31 cellular contexts compared by ENCODE assay signal in the genomic region with DNA sequence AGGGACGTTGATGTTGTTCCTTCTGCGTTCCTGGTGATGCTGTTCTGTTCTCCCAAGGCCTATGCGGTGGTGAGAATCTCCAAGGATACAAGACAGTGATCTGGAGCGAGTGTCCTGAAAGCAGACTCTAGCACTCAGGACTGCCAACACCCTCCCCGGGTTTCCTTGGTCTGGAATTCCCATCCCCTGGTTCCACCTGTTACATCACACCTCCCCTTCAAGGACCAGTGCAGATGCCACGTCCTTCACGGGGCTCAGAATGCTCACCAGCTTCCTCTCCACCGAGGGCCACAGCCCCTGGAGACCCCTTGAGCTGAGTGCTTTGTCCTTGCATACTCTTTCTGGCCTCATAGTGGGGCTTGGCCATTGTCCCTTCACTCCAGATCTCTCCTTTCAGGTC. TPM values are rescaled to one million over a fixed set of nuclear protein-coding genes. Genes with fewer than 3 reads are reported as not detected.
"Had no signal": no experiment of that assay in that cellular context is flagged by ENCODE, and none has a peak within 500 bp of the region (broad histone marks: within the 10 kb centered on the region; RNA-seq: fewer than 3 reads in every experiment).

No MANE protein-coding gene starts in this region.

- H3K4me3 Mint-ChIP-seq: activated CD4-positive, alpha-beta memory T cell treated with anti-CD3 and anti-CD28 coated beads for 36 hours; activated CD4-positive, alpha-beta T cell treated with anti-CD3 and anti-CD28 coated beads, Interleukin-2, amount 10 ng/mL, durations not matched to agents 7 days and 5 days; activated naive CD4-positive, alpha-beta T cell treated with anti-CD3 and anti-CD28 coated beads, Interleukin-2, amount 10 ng/mL, durations not matched to agents 7 days and 5 days; activated naive CD8-positive, alpha-beta T cell treated with anti-CD3 and anti-CD28 coated beads for 36 hours; activated T-helper 17 cell treated with anti-CD3 and anti-CD28 coated beads, Interleukin-2, amount 50 U/mL, for 72 hours had no signal

- H3K27ac Mint-ChIP-seq: activated CD4-positive, alpha-beta memory T cell treated with anti-CD3 and anti-CD28 coated beads for 36 hours; activated CD4-positive, alpha-beta T cell treated with anti-CD3 and anti-CD28 coated beads, Interleukin-2, amount 10 ng/mL, durations not matched to agents 7 days and 5 days; activated naive CD4-positive, alpha-beta T cell treated with anti-CD3 and anti-CD28 coated beads, Interleukin-2, amount 10 ng/mL, durations not matched to agents 7 days and 5 days; activated naive CD8-positive, alpha-beta T cell treated with anti-CD3 and anti-CD28 coated beads for 36 hours; activated T-helper 17 cell treated with anti-CD3 and anti-CD28 coated beads, Interleukin-2, amount 50 U/mL, for 72 hours had no signal

- H3K4me1 Mint-ChIP-seq: activated CD4-positive, alpha-beta T cell treated with anti-CD3 and anti-CD28 coated beads, Interleukin-2, amount 10 ng/mL, durations not matched to agents 7 days and 5 days; activated naive CD4-positive, alpha-beta T cell treated with anti-CD3 and anti-CD28 coated beads, Interleukin-2, amount 10 ng/mL, durations not matched to agents 7 days and 5 days; activated naive CD8-positive, alpha-beta T cell treated with anti-CD3 and anti-CD28 coated beads for 36 hours; activated T-helper 17 cell treated with anti-CD3 and anti-CD28 coated beads, Interleukin-2, amount 50 U/mL, for 72 hours had no signal

- H3K27me3 Mint-ChIP-seq: activated CD4-positive, alpha-beta memory T cell treated with anti-CD3 and anti-CD28 coated beads for 36 hours had no signal

- H3K4me3 ChIP-seq: SJCRH30 had no signal

- H3K9ac ChIP-seq: KMS-11, SK-N-SH had no signal

- H3K36me3 ChIP-seq: SJCRH30 had no signal

- H3K4me2 ChIP-seq: KMS-11, SK-N-SH had no signal

- ATAC-seq: activated T-helper 17 cell treated with anti-CD3 and anti-CD28 coated beads, Interleukin-2, amount 50 U/mL, for 72 hours; Panc1 had no signal

- H3K36me3 Mint-ChIP-seq: activated CD4-positive, alpha-beta memory T cell treated with anti-CD3 and anti-CD28 coated beads for 36 hours; activated naive CD4-positive, alpha-beta T cell treated with anti-CD3 and anti-CD28 coated beads, Interleukin-2, amount 10 ng/mL, durations not matched to agents 7 days and 5 days; activated naive CD8-positive, alpha-beta T cell treated with anti-CD3 and anti-CD28 coated beads for 36 hours had no signal

- H3K27ac ChIP-seq: KMS-11, SJCRH30, VCaP had no signal

- DNase-seq: activated CD4-positive, alpha-beta memory T cell treated with anti-CD3 and anti-CD28 coated beads for 36 hours; activated CD4-positive, alpha-beta T cell treated with anti-CD3 and anti-CD28 coated beads, Interleukin-2, amount 10 ng/mL, durations not matched to agents 7 days and 5 days; activated CD4-positive, CD25-positive, alpha-beta regulatory T cell; activated gamma-delta T cell; activated naive CD4-positive, alpha-beta T cell treated with anti-CD3 and anti-CD28 coated beads, Interleukin-2, amount 10 ng/mL, durations not matched to agents 7 days and 5 days; activated naive CD8-positive, alpha-beta T cell treated with anti-CD3 and anti-CD28 coated beads for 36 hours; activated T-cell treated with anti-CD3 and anti-CD28 coated beads for 4 hours; activated T-cell treated with anti-CD3 and anti-CD28 coated beads, Interleukin-2, amount 50 U/mL, for 48 hours; NCI-H1092; NCI-H1417 treated with DMSO at 0.1 percent for 48 hours; NCI-H1694; NCI-H2029; NCI-H2107; NCI-H2171 treated with DMSO at 0.1 percent for 48 hours; NCI-H226; NCI-H510A; NCI-H526 treated with DMSO at 0.1 percent for 48 hours; NCI-H82; OCI-M1; Right ventricle myocardium superior; RPMI8226; SJCRH30; SK-N-SH; T-helper 1 cell had no signal

- H3K27me3 ChIP-seq: SJCRH30 had no signal

- H3K9me3 ChIP-seq: SK-N-SH had no signal

RNA-seq across cellular contexts. Expression of a gene that starts 43.5 kb away (rescaled TPM):
- total RNA-seq: activated CD4-positive, alpha-beta memory T cell treated with anti-CD3 and anti-CD28 coated beads for 36 hours; activated CD4-positive, alpha-beta T cell treated with anti-CD3 and anti-CD28 coated beads, Interleukin-2, amount 10 ng/mL, durations not matched to agents 7 days and 5 days; activated CD8-positive, alpha-beta memory T cell treated with anti-CD3 and anti-CD28 coated beads for 36 hours; activated naive CD8-positive, alpha-beta T cell treated with anti-CD3 and anti-CD28 coated beads for 36 hours; MCF 10A; T-helper 2 cell treated with Interferon-gamma antibody and Interleukin-4, amounts not matched to agents 100 ng/mL and 5 ng/mL, for 36 hours had no signal
